In genomic region chrX:131762802-131763234, GRCh38 we compare ENCODE assay signal across 8 cellular contexts.
A peak's percentile ranks its signal among the peaks of the same experiment; 100 is the strongest.
DNase-seq lines count a peak whose midpoint lies in the region; ATAC-seq and TF ChIP-seq lines count a peak whose summit lies in the region.

No MANE protein-coding gene starts in this region.

- DNase-seq in T follicular helper cell (ENCODE audit: low read depth) (peak; percentile 52), left lung (no peak)
- DNase-seq in activated CD4-positive, CD25-positive, alpha-beta regulatory T cell (lab: John Stamatoyannopoulos, UW), result no peak
- no peak for DNase-seq in activated effector memory CD4-positive, alpha-beta T cell treated with Interleukin-2 at 50 U/mL for 16 hours

- peaks cover 20 to 92% (median 60%) of the 10 kb centered on the region in 11 experiments for H3K36me3 ChIP-seq in BLaER1 treated with 17β-estradiol and CSF1 and Interleukin-3, amounts not matched to agents 10 nM and 100 nM
- no peaks in the 10 kb centered on the region for H3K36me3 ChIP-seq in left lung

- H3K9me3 ChIP-seq in BLaER1 treated with 17β-estradiol and CSF1 and Interleukin-3, amounts not matched to agents 10 nM and 100 nM (replicated peaks in 1 of 11), result peaks cover 18 to 31% (median 24%) of the 10 kb centered on the region in 11 experiments; a peak in 20 of 22 replicates
- no peaks in the 10 kb centered on the region for H3K9me3 ChIP-seq in left lung

- peaks cover 0 to 9% (median 4%) of the 10 kb centered on the region in 10 experiments; a peak in 6 of 20 replicates for H3K4me1 ChIP-seq in BLaER1 treated with 17β-estradiol and CSF1 and Interleukin-3, amounts not matched to agents 10 nM and 100 nM
- no peaks in the 10 kb centered on the region for H3K4me1 ChIP-seq in left lung

- peak overlapping the region; percentile 74 to 88 (median 79) for H3K4me2 ChIP-seq in BLaER1 treated with 17β-estradiol and CSF1 and Interleukin-3, amounts not matched to agents 10 nM and 100 nM

- H3K27ac ChIP-seq in BLaER1 treated with 17β-estradiol and CSF1 and Interleukin-3, amounts not matched to agents 10 nM and 100 nM, result peak overlapping the region in 9 of 11 experiments; percentile 40 to 78 (median 70); a peak in 17 of 22 replicates
- peak overlapping the region in 1 of 2 donors; percentile 35 for H3K27ac ChIP-seq in left lung

- peak; percentile 42 for ATAC-seq in GM21360 (IDR thresholded peaks at IDR 0.05; ENCODE audit: unreplicated experiment)
- peak; percentile 92 for ATAC-seq in left lung
- no peak for ATAC-seq in HG03432 (IDR thresholded peaks at IDR 0.05; ENCODE audit: unreplicated experiment)
- no peak for ATAC-seq in GM21737 (IDR thresholded peaks at IDR 0.05; ENCODE audit: unreplicated experiment)

- H3K9ac ChIP-seq in BLaER1 treated with 17β-estradiol and CSF1 and Interleukin-3, amounts not matched to agents 10 nM and 100 nM, result peak overlapping the region in 10 of 11 experiments; percentile 50 to 73 (median 65); a peak in 17 of 22 replicates

- peak in 1 of 2 donors; percentile 24 for TF ChIP-seq CTCF in left lung (IDR thresholded peaks at IDR 0.05)

- intact Hi-C loops in left lung (cut with DNase I), result no loop called here

- H4K20me1 ChIP-seq in BLaER1 treated with 17β-estradiol and CSF1 and Interleukin-3, amounts not matched to agents 10 nM and 100 nM, result no peaks in the 10 kb centered on the region; a peak in 1 of 22 replicates

- H3K4me3 ChIP-seq in BLaER1 treated with 17β-estradiol and CSF1 and Interleukin-3, amounts not matched to agents 10 nM and 100 nM, result peak overlapping the region; percentile 56 to 71 (median 62)
- peak overlapping the region in 1 of 2 donors; percentile 21 for H3K4me3 ChIP-seq in left lung

- no peaks in the 10 kb centered on the region; a peak in 2 of 22 replicates for H3K27me3 ChIP-seq in BLaER1 treated with 17β-estradiol and CSF1 and Interleukin-3, amounts not matched to agents 10 nM and 100 nM
- H3K27me3 ChIP-seq in left lung, result no peaks in the 10 kb centered on the region

Comparison
In these comparisons a context has a peak if more than half of its experiments do, and no peak if none do; other contexts are left out.
1. ATAC-seq: peak in GM21360 (single experiment) and left lung (single experiment); none in HG03432 (single experiment) and GM21737 (single experiment).